In the genomic region with DNA sequence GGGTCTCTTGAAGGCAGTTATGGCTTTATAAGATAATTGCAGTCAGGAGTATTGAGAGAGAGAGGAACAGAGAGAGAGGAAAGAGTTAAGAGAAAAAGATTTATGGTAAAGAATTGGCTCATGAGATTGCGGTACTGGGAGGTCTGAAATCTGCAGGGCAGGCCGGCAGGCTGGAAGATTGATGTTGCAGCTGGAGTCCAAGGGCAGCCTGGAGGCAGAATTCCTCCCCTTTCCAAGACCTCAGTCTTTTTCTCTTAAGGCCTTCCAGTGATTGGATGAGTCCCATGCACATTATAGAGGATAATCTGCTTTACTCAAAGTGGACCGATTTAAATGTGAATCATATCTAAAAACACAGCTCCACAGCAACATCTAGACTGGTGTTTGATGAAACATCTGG, we compare ENCODE assay signal across 21 cellular contexts.
"Had no signal": no experiment of that assay in that cellular context is flagged by ENCODE, and none has a peak within 500 bp of the region (broad histone marks: within the 10 kb centered on the region; RNA-seq: fewer than 3 reads in every experiment).

No MANE protein-coding gene starts in this region.

- H3K27ac ChIP-seq: body of pancreas, colonic mucosa, heart right ventricle, skin epidermis, tibial nerve had no signal

- H3K4me1 Mint-ChIP-seq: activated CD4-positive, alpha-beta T cell treated with anti-CD3 and anti-CD28 coated beads for 36 hours had no signal

- ATAC-seq: activated CD4-positive, alpha-beta T cell treated with anti-CD3 and anti-CD28 coated beads for 36 hours; body of pancreas; heart right ventricle; naive thymus-derived CD8-positive, alpha-beta T cell; T-cell; WTC11 had no signal

- H3K36me3 ChIP-seq: colonic mucosa, heart right ventricle, tibial nerve had no signal

- H3K27ac Mint-ChIP-seq: activated CD4-positive, alpha-beta T cell treated with anti-CD3 and anti-CD28 coated beads for 36 hours; activated naive CD4-positive, alpha-beta T cell treated with anti-CD3 and anti-CD28 coated beads, Interleukin-2, amount 50 U/mL, for 72 hours; activated T-helper 1 cell treated with anti-CD3 and anti-CD28 coated beads, Interleukin-12 subunit alpha, Interleukin-12 subunit beta, Interleukin-2, Interleukin-4 antibody, amounts not matched to agents 30 ng/mL and 10 ng/mL and 1 ng/mL, durations not matched to agents 14 hours and 24 hours and 36 hours; naive thymus-derived CD8-positive, alpha-beta T cell; stimulated activated naive CD8-positive, alpha-beta T cell treated with anti-CD3 and anti-CD28 coated beads, Interleukin-15, Interleukin-2, amounts not matched to agents 100 ng/mL and 50 ng/mL, for 24 hours; T-cell; WTC11 had no signal

- H3K4me3 ChIP-seq: body of pancreas, colonic mucosa, heart right ventricle, skin epidermis, tibial nerve had no signal

- H3K9me3 ChIP-seq: body of pancreas, colonic mucosa, heart right ventricle had no signal

- DNase-seq: activated CD4-positive, alpha-beta T cell treated with anti-CD3 and anti-CD28 coated beads for 36 hours; activated CD4-positive, alpha-beta T cell treated with anti-CD3 and anti-CD28 coated beads, Interleukin-2, amount 50 U/mL, for 48 hours; activated gamma-delta T cell treated with Interleukin-2 at 50 U/mL for 16 hours; activated T-cell treated with anti-CD3 and anti-CD28 coated beads for 4 hours; amniotic stem cell; colonic mucosa; heart right ventricle; mesendoderm; naive thymus-derived CD8-positive, alpha-beta T cell; nucleus accumbens; posterior cingulate gyrus; stimulated activated CD4-positive, alpha-beta T cell treated with anti-CD3 and anti-CD28 coated beads, Interleukin-15, amount 100 ng/mL, for 24 hours; stimulated activated CD4-positive, alpha-beta T cell treated with anti-CD3 and anti-CD28 coated beads, Interleukin-2, amount 100 ng/mL, for 48 hours; T-cell had no signal

- H3K27me3 ChIP-seq: body of pancreas, colonic mucosa, heart right ventricle, tibial nerve had no signal

- H3K4me3 Mint-ChIP-seq: activated CD4-positive, alpha-beta T cell treated with anti-CD3 and anti-CD28 coated beads for 36 hours; activated T-helper 1 cell treated with anti-CD3 and anti-CD28 coated beads, Interleukin-12 subunit alpha, Interleukin-12 subunit beta, Interleukin-2, Interleukin-4 antibody, amounts not matched to agents 30 ng/mL and 10 ng/mL and 1 ng/mL, durations not matched to agents 14 hours and 24 hours and 36 hours; stimulated activated naive CD8-positive, alpha-beta T cell treated with anti-CD3 and anti-CD28 coated beads, Interleukin-15, Interleukin-2, amounts not matched to agents 100 ng/mL and 50 ng/mL, for 24 hours; T-cell; WTC11 had no signal

- H3K4me1 ChIP-seq: body of pancreas, colonic mucosa, tibial nerve had no signal

- H3K27me3 Mint-ChIP-seq: activated CD4-positive, alpha-beta T cell treated with anti-CD3 and anti-CD28 coated beads for 36 hours; stimulated activated naive CD8-positive, alpha-beta T cell treated with anti-CD3 and anti-CD28 coated beads, Interleukin-15, Interleukin-2, amounts not matched to agents 100 ng/mL and 50 ng/mL, for 24 hours; T-cell had no signal

- H3K9me3 Mint-ChIP-seq: activated naive CD4-positive, alpha-beta T cell treated with anti-CD3 and anti-CD28 coated beads, Interleukin-2, amount 50 U/mL, for 72 hours; activated T-helper 1 cell treated with anti-CD3 and anti-CD28 coated beads, Interleukin-12 subunit alpha, Interleukin-12 subunit beta, Interleukin-2, Interleukin-4 antibody, amounts not matched to agents 30 ng/mL and 10 ng/mL and 1 ng/mL, durations not matched to agents 14 hours and 24 hours and 36 hours; stimulated activated naive CD8-positive, alpha-beta T cell treated with anti-CD3 and anti-CD28 coated beads, Interleukin-15, Interleukin-2, amounts not matched to agents 100 ng/mL and 50 ng/mL, for 24 hours; T-cell had no signal

- H3K36me3 Mint-ChIP-seq: activated naive CD4-positive, alpha-beta T cell treated with anti-CD3 and anti-CD28 coated beads, Interleukin-2, amount 50 U/mL, for 72 hours; naive thymus-derived CD8-positive, alpha-beta T cell; T-cell had no signal
